Comparison of ENCODE assay signal across 8 cellular contexts in the genomic region with DNA sequence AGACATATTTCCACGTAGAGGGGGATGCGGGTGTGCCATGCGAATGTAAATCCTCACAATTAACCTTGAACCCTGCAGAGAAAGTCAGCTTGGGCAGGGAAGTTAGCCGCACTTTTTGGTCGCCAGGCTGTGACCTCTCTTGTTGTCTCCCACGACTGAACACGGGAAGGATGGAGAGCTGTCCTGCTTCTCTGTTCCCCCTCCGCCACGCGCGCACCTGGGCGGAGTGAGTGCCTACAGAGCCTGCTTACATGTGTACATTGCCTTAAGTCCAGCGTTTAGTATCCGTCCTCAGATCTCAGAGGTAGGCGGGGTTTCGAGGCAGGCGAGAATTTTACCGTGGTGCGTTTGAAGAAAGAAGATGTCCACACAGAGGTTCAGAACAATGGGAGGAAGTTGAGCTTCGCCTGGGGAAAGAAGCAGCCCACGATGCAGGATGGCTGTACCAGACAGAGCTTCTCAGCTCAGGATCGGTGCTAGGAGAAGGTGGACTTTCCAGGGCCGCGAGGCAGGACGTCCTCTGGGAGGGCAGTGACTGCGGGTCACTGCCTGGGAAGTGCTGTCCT. TPM values are rescaled to one million over a fixed set of nuclear protein-coding genes. Genes with fewer than 3 reads are reported as not detected.
DNase-seq lines count a peak whose midpoint lies in the region; ATAC-seq and TF ChIP-seq lines count a peak whose summit lies in the region.

No MANE protein-coding gene starts in this region.

- DNase-seq in activated CD8-positive, alpha-beta memory T cell treated with anti-CD3 and anti-CD28 coated beads, Interleukin-2, amount 50 U/mL, for 48 hours = peak; percentile 57
- no peak for DNase-seq in activated CD8-positive, alpha-beta memory T cell treated with anti-CD3 and anti-CD28 coated beads, Interleukin-2, amount 50 U/mL, for 4 hours
- DNase-seq in NCI-H510A treated with DMSO at 0.1 percent for 48 hours (lab: John Stamatoyannopoulos, UW) (peak; percentile 30), foreskin keratinocyte (peak; percentile 40 to 70), neural crest cell (ENCODE audit: low read depth, low spot score) (peak; percentile 28)
- no peak for DNase-seq in activated T-helper 2 cell treated with anti-CD3 and anti-CD28 coated beads, Interferon-gamma antibody, Interleukin-2, Interleukin-4, amounts not matched to agents 10 μg/mL and 5 μg/mL and 100 μg/mL, durations not matched to agents 14 hours and 24 hours and 36 hours (ENCODE audit: low spot score)

- H3K4me1 Mint-ChIP-seq in activated T-helper 2 cell treated with anti-CD3 and anti-CD28 coated beads, Interferon-gamma antibody, Interleukin-2, Interleukin-4, amounts not matched to agents 10 μg/mL and 5 μg/mL and 100 μg/mL, durations not matched to agents 14 hours and 24 hours and 36 hours (ENCODE audit: low read depth) = peaks cover 36% of the 10 kb centered on the region
- H3K4me1 Mint-ChIP-seq in neural crest cell = peaks cover 27% of the 10 kb centered on the region

- intact Hi-C loops in activated T-helper 2 cell treated with anti-CD3 and anti-CD28 coated beads, Interferon-gamma antibody, Interleukin-2, Interleukin-4, amounts not matched to agents 10 μg/mL and 5 μg/mL and 100 μg/mL, durations not matched to agents 14 hours and 24 hours and 36 hours (cut with micrococcal nuclease) = loop anchor here (1.0 to 10.0 kb wide), 4 partner anchors 30 to 462 kb away; no protein-coding TSS in a partner anchor

- peak overlapping the region; percentile 40 for H3K27ac ChIP-seq in foreskin keratinocyte

- no peaks in the 10 kb centered on the region for H3K27me3 ChIP-seq in foreskin keratinocyte

- H3K27me3 Mint-ChIP-seq in activated T-helper 2 cell treated with anti-CD3 and anti-CD28 coated beads, Interferon-gamma antibody, Interleukin-2, Interleukin-4, amounts not matched to agents 10 μg/mL and 5 μg/mL and 100 μg/mL, durations not matched to agents 14 hours and 24 hours and 36 hours (ENCODE audit: low read depth) = peaks cover 4% of the 10 kb centered on the region
- H3K27me3 Mint-ChIP-seq in neural crest cell (ENCODE audit: low read depth) = peaks cover 30% of the 10 kb centered on the region

- H3K27ac Mint-ChIP-seq in activated T-helper 2 cell treated with anti-CD3 and anti-CD28 coated beads, Interferon-gamma antibody, Interleukin-2, Interleukin-4, amounts not matched to agents 10 μg/mL and 5 μg/mL and 100 μg/mL, durations not matched to agents 14 hours and 24 hours and 36 hours = peak overlapping the region; percentile 94
- H3K27ac Mint-ChIP-seq in neural crest cell (ENCODE audit: unreplicated experiment) = peak overlapping the region; percentile 84

- peaks cover 18% of the 10 kb centered on the region for H3K4me1 ChIP-seq in foreskin keratinocyte

- peaks cover 17% of the 10 kb centered on the region for H3K36me3 Mint-ChIP-seq in activated T-helper 2 cell treated with anti-CD3 and anti-CD28 coated beads, Interferon-gamma antibody, Interleukin-2, Interleukin-4, amounts not matched to agents 10 μg/mL and 5 μg/mL and 100 μg/mL, durations not matched to agents 14 hours and 24 hours and 36 hours (ENCODE audit: low read depth)
- H3K36me3 Mint-ChIP-seq in neural crest cell (ENCODE audit: low read depth) = no peaks in the 10 kb centered on the region

- ATAC-seq in HG02852 (IDR thresholded peaks at IDR 0.05; ENCODE audit: unreplicated experiment) = peak; percentile 4
- ATAC-seq in foreskin keratinocyte = peak; percentile 45
- no peak for ATAC-seq in HG02763 (IDR thresholded peaks at IDR 0.05; ENCODE audit: unreplicated experiment)

- no peaks in the 10 kb centered on the region for H3K9me3 Mint-ChIP-seq in activated T-helper 2 cell treated with anti-CD3 and anti-CD28 coated beads, Interferon-gamma antibody, Interleukin-2, Interleukin-4, amounts not matched to agents 10 μg/mL and 5 μg/mL and 100 μg/mL, durations not matched to agents 14 hours and 24 hours and 36 hours
- peaks cover 3% of the 10 kb centered on the region for H3K9me3 Mint-ChIP-seq in neural crest cell

- peak overlapping the region; percentile 89 for H3K4me3 Mint-ChIP-seq in activated T-helper 2 cell treated with anti-CD3 and anti-CD28 coated beads, Interferon-gamma antibody, Interleukin-2, Interleukin-4, amounts not matched to agents 10 μg/mL and 5 μg/mL and 100 μg/mL, durations not matched to agents 14 hours and 24 hours and 36 hours (ENCODE audit: low read depth)
- peak overlapping the region; percentile 91 for H3K4me3 Mint-ChIP-seq in neural crest cell

- TF ChIP-seq CTCF in foreskin keratinocyte (conservative IDR thresholded peaks at IDR 0.05) (no peak), neural crest cell (conservative IDR thresholded peaks at IDR 0.05) (no peak)

RNA-seq across cellular contexts. Expression of gene ERCC6, which starts 0.5 kb away (rescaled TPM):
- 22.7 and 26.2 TPM in 2 replicates for total RNA-seq in activated T-helper 2 cell treated with anti-CD3 and anti-CD28 coated beads, Interferon-gamma antibody, Interleukin-2, Interleukin-4, amounts not matched to agents 10 μg/mL and 5 μg/mL and 100 μg/mL, durations not matched to agents 14 hours and 24 hours and 36 hours
- 43.1 and 46.6 TPM in 2 replicates for total RNA-seq in foreskin keratinocyte
- 14.4 TPM in 2 replicates for polyA plus RNA-seq in foreskin keratinocyte
- 19.7 and 23.0 TPM in 2 replicates for total RNA-seq in neural crest cell

Comparison
In these comparisons a context has a peak if more than half of its experiments do, and no peak if none do; other contexts are left out.
1. DNase-seq: peak in activated CD8-positive, alpha-beta memory T cell treated with anti-CD3 and anti-CD28 coated beads, Interleukin-2, amount 50 U/mL, for 48 hours (single experiment), NCI-H510A treated with DMSO at 0.1 percent for 48 hours (single experiment), foreskin keratinocyte (2 of 2) and neural crest cell (single experiment); none in activated CD8-positive, alpha-beta memory T cell treated with anti-CD3 and anti-CD28 coated beads, Interleukin-2, amount 50 U/mL, for 4 hours (single experiment) and activated T-helper 2 cell treated with anti-CD3 and anti-CD28 coated beads, Interferon-gamma antibody, Interleukin-2, Interleukin-4, amounts not matched to agents 10 μg/mL and 5 μg/mL and 100 μg/mL, durations not matched to agents 14 hours and 24 hours and 36 hours (single experiment).